Comparison of ENCODE assay signal across 5 cellular contexts in the genomic region with DNA sequence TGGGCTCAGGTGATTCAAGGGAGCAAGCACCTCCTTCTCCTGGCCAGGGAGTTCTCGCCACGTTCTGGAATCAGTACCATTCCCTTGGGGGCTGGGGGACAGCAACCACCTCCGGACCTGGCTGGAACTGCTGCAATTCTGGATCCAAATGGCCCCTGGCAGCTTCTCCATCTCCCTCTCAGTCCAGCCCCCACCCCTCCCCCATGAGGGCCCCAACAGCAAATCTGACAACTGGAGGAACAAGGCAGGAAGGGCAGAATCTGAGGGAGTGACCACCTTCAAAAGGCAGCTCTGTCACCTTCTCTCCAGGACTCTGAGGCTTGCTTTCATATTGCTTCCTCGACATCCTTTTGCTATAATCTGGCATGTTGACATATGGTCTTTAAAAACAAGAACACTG. TPM values are rescaled to one million over a fixed set of nuclear protein-coding genes. Genes with fewer than 3 reads are reported as not detected.
"Had no signal": no experiment of that assay in that cellular context is flagged by ENCODE, and none has a peak within 500 bp of the region (broad histone marks: within the 10 kb centered on the region; RNA-seq: fewer than 3 reads in every experiment).

No MANE protein-coding gene starts in this region.

RNA-seq across cellular contexts. Expression of a gene that starts 25.9 kb away (rescaled TPM):
- total RNA-seq: GM23338, H1, H4, H7, H9 had no signal
